In the genomic region with DNA sequence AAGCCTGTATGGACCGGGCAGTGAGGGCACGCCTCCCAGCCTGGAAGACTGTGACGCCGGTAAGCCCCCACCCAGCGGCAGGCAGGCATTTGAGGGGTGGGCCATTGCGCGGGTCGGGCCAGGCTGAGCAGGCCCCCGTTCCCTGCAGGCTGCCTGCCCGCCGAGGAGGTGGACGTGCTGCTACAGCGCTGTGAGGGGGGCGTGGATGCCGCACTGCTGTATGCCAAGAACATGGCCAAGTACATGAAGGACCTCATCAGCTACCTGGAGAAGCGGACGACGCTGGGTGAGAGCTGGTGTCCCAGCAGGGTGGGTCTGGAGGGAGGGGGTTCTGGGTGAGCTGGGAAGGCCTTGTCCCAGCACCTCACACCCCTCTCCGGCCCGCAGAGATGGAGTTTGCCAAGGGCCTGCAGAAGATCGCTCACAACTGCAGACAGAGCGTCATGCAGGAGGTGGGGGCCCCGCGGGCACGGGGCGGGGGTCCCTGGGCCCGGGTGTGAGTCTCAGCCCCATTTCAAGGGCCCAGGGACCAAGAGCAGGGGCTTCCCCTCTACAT, we compare ENCODE assay signal across 10 cellular contexts. TPM values are rescaled to one million over a fixed set of nuclear protein-coding genes. Genes with fewer than 3 reads are reported as not detected.
A peak's percentile ranks its signal among the peaks of the same experiment; 100 is the strongest.
DNase-seq lines count a peak whose midpoint lies in the region; ATAC-seq, FAIRE-seq and TF ChIP-seq lines count a peak whose summit lies in the region.
"Had no signal": no experiment of that assay in that cellular context is flagged by ENCODE, and none has a peak within 500 bp of the region (broad histone marks: within the 10 kb centered on the region; RNA-seq: fewer than 3 reads in every experiment).

No MANE protein-coding gene starts in this region.

- WGBS in SK-N-SH (ENCODE audit: low lambda C conversion rate): 86% methylated on average over 19 of the region's 27 CpGs
- WGBS in upper lobe of left lung, 2 donors: 70 to 82% methylated on average over 17 to 24 of the region's 27 CpGs

- peak overlapping the region in 2 of 3 donors; percentile 45 to 63 for H3K4me3 ChIP-seq in breast epithelium
- peak overlapping the region in 1 of 2 experiments; percentile 38; a peak in 2 of 4 replicates for H3K4me3 ChIP-seq in SK-N-SH (ENCODE audit: low read depth in 2 of 2, low read length in 1 of 2)
- peak overlapping the region in 3 of 4 donors; percentile 26 to 41 (median 39) for H3K4me3 ChIP-seq in upper lobe of left lung
- H3K4me3 ChIP-seq: hepatocyte, smooth muscle cell had no signal

- BruUV-seq in MCF 10A (replicated peaks; lab: Mats Ljungman, UMichigan): no TSS peak

- POLR2A ChIA-PET in MCF 10A (lab: Yijun Ruan, JAX) (interaction anchor here (0.6 to 4.2 kb wide), 10 partner anchors 9 to 441 kb away, joined by 3 to 20 read pairs (median 5); a partner anchor contains a TSS), SK-N-SH (lab: Yijun Ruan, JAX) (interaction anchor here (0.6 to 1.0 kb wide), 3 partner anchors 15 to 195 kb away, joined by 3 to 4 read pairs (median 3); a partner anchor contains a TSS)

- H3K9me3 ChIP-seq in breast epithelium: no peaks in the 10 kb centered on the region
- no peaks in the 10 kb centered on the region for H3K9me3 ChIP-seq in SK-N-SH
- no peaks in the 10 kb centered on the region for H3K9me3 ChIP-seq in upper lobe of left lung

- H3K9ac ChIP-seq in SK-N-SH: no peak overlapping the region

- TF ChIP-seq EP300 in SK-N-SH (IDR thresholded peaks at IDR 0.05; ENCODE audit: borderline replicate concordance in 1 of 2, low read depth in 1 of 2, low read length in 1 of 2) (no peak), upper lobe of left lung (IDR thresholded peaks at IDR 0.05) (no peak)

- H3K36me3 Mint-ChIP-seq in MCF 10A (ENCODE audit: insufficient read depth, unreplicated experiment): peaks cover under 1% of the 10 kb centered on the region

- ATAC-seq in esophagus mucosa: peak; percentile 2
- no peak for ATAC-seq in upper lobe of left lung (ENCODE audit: low FRiP score in 2 of 2)
- no peak for ATAC-seq in GM19324 (IDR thresholded peaks at IDR 0.05; ENCODE audit: low FRiP score, unreplicated experiment)

- H3K27me3 Mint-ChIP-seq in MCF 10A (ENCODE audit: insufficient read depth, unreplicated experiment): no peaks in the 10 kb centered on the region

- FAIRE-seq in GM12891 (lab: Jason Lieb, UNC): no peak

- no peak overlapping the region for H3K27ac Mint-ChIP-seq in MCF 10A (ENCODE audit: low read depth, unreplicated experiment)

- peaks cover 18% of the 10 kb centered on the region for H3F3A ChIP-seq in SK-N-SH (replicated peaks; ENCODE audit: insufficient read depth)

- no peak for TF ChIP-seq CTCF in breast epithelium (IDR thresholded peaks at IDR 0.05)
- no peak for TF ChIP-seq CTCF in MCF 10A (IDR thresholded peaks at IDR 0.05; ENCODE audit: unreplicated experiment)
- no peak for TF ChIP-seq CTCF in SK-N-SH (IDR thresholded peaks at IDR 0.05)
- TF ChIP-seq CTCF in upper lobe of left lung (IDR thresholded peaks at IDR 0.05): no peak

- H3K4me1 Mint-ChIP-seq in MCF 10A (ENCODE audit: insufficient read depth, unreplicated experiment): peaks cover 10% of the 10 kb centered on the region

- no peaks in the 10 kb centered on the region for H3K79me2 ChIP-seq in SK-N-SH (ENCODE audit: insufficient read depth)
- H3K79me2 ChIP-seq: hepatocyte had no signal

- CTCF ChIA-PET in MCF 10A (lab: Yijun Ruan, JAX) (interaction anchor here (1.4 to 1.5 kb wide), 2 partner anchors 9 to 16 kb away, joined by 4 to 6 read pairs; no protein-coding TSS in a partner anchor), SK-N-SH (lab: Yijun Ruan, JAX) (interaction anchor here (0.6 to 2.2 kb wide), 2 partner anchors 9 to 170 kb away, joined by 3 to 8 read pairs; no protein-coding TSS in a partner anchor)

- H3K4me3 Mint-ChIP-seq in MCF 10A (ENCODE audit: unreplicated experiment): no peak overlapping the region

- H4K20me1 ChIP-seq in SK-N-SH (ENCODE audit: insufficient read depth): no peaks in the 10 kb centered on the region

- TF ChIP-seq RAD21 in SK-N-SH (IDR thresholded peaks at IDR 0.05; ENCODE audit: low read length): no peak

- H3K27me3 ChIP-seq in breast epithelium (peaks cover 8 to 18% of the 10 kb centered on the region in 2 donors), SK-N-SH (ENCODE audit: insufficient read depth) (peaks cover 20% of the 10 kb centered on the region), upper lobe of left lung (peaks cover 0 to 6% (median 0%) of the 10 kb centered on the region in 4 donors)

- H3K9me2 ChIP-seq in SK-N-SH: no peaks in the 10 kb centered on the region

- H3K4me1 ChIP-seq in breast epithelium: no peaks in the 10 kb centered on the region
- peaks cover 0 to 5% of the 10 kb centered on the region in 2 experiments; a peak in 1 of 4 replicates for H3K4me1 ChIP-seq in SK-N-SH (ENCODE audit: control insufficient read depth in 1 of 2, insufficient read depth in 2 of 2, low read depth in 1 of 2, low read length in 1 of 2)
- peaks cover 55 to 87% (median 62%) of the 10 kb centered on the region in 4 donors for H3K4me1 ChIP-seq in upper lobe of left lung

- H2AFZ ChIP-seq in SK-N-SH (ENCODE audit: low read depth): no peak overlapping the region
- H2AFZ ChIP-seq: hepatocyte had no signal

- intact Hi-C loops in breast epithelium (cut with DNase I; ENCODE audit: low total_unique reads): no loop called here
- intact Hi-C loops in MCF 10A (cut with micrococcal nuclease): no loop called here

- peak overlapping the region; percentile 89; the same call in 1 of the 2 replicates for H3K4me2 ChIP-seq in SK-N-SH
- H3K4me2 ChIP-seq: hepatocyte, smooth muscle cell had no signal

- H3K9me3 Mint-ChIP-seq in MCF 10A (ENCODE audit: unreplicated experiment): no peaks in the 10 kb centered on the region

- DNase-seq in breast epithelium (ENCODE audit: low spot score in 2 of 2) (no peak), MCF 10A (ENCODE audit: unreplicated experiment) (no peak), SK-N-SH (no peak), upper lobe of left lung (no peak), GM12891 (ENCODE audit: insufficient read length, low spot score) (no peak), UCSD-AML1 (lab: John Stamatoyannopoulos, UW; ENCODE audit: unreplicated experiment) (no peak)

- no peaks in the 10 kb centered on the region for H3K36me3 ChIP-seq in breast epithelium
- no peaks in the 10 kb centered on the region for H3K36me3 ChIP-seq in SK-N-SH (replicated peaks in 1 of 2; ENCODE audit: control insufficient read depth in 1 of 2, insufficient read depth in 2 of 2, low read length in 1 of 2)
- peaks cover 0 to 36% (median 20%) of the 10 kb centered on the region in 4 donors for H3K36me3 ChIP-seq in upper lobe of left lung

- no peak overlapping the region for H3K27ac ChIP-seq in breast epithelium
- no peak overlapping the region; a peak in 1 of 4 replicates for H3K27ac ChIP-seq in SK-N-SH (ENCODE audit: low read depth in 2 of 2, low read length in 1 of 2)
- peak overlapping the region; percentile 40 to 80 (median 62) for H3K27ac ChIP-seq in upper lobe of left lung
- H3K27ac ChIP-seq: hepatocyte had no signal

- TF ChIP-seq POLR2A in breast epithelium (IDR thresholded peaks at IDR 0.05): no peak
- TF ChIP-seq POLR2A in upper lobe of left lung (IDR thresholded peaks at IDR 0.05): no peak
- TF ChIP-seq POLR2A in GM12891 (IDR thresholded peaks at IDR 0.05; ENCODE audit: low read depth, low read length): no peak

TF ChIP-seq in GM12891, 5 proteins besides CTCF, POLR2A, EP300 and RAD21:
- TF ChIP-seq POU2F2 (IDR thresholded peaks at IDR 0.05; ENCODE audit: low read depth, low read length) (no peak), POLR2AphosphoS5 (IDR thresholded peaks at IDR 0.05; ENCODE audit: low read depth, low read length) (no peak), PAX5 (IDR thresholded peaks at IDR 0.05; ENCODE audit: insufficient read depth, low read length, severe bottlenecking) (no peak), TAF1 (IDR thresholded peaks at IDR 0.05; ENCODE audit: low read depth, low read length) (no peak), SPI1 (IDR thresholded peaks at IDR 0.05; ENCODE audit: low read depth, low read length) (no peak)

RNA-seq across cellular contexts. Expression of a gene that starts 7.1 kb away (rescaled TPM):
- 10 to 100 TPM; 18.7 to 43.2 (median 23.9) TPM for total RNA-seq in breast epithelium
- total RNA-seq in MCF 10A (2022): 11.9 and 15.3 TPM in 2 replicates
- 2.8 and 4.2 TPM in 2 replicates for polyA plus RNA-seq in SK-N-SH (2012; rRNA removed)
- polyA plus RNA-seq in SK-N-SH (2012; cell fraction: cytosol; rRNA removed): 1.7 and 2.5 TPM in 2 replicates
- polyA plus RNA-seq in SK-N-SH (2012; cell fraction: nucleus; rRNA removed): 5.9 and 9.7 TPM in 2 replicates
- total RNA-seq in esophagus mucosa: 5.1 TPM
- total RNA-seq in upper lobe of left lung: 100 to 1,000 TPM in 4 of 6 donors, 10 to 100 TPM in 2; 91.6 to 332 (median 123) TPM
- 71.9 TPM for polyA plus RNA-seq in GM12891 (2012; ENCODE audit: low read depth, missing spikeins)

RNA-seq across cellular contexts. Expression of a gene that starts 21.1 kb away (rescaled TPM):
- total RNA-seq in breast epithelium (100 to 1,000 TPM in 1 of 3 donors, 10 to 100 TPM in 2; 65.9 to 175 (median 89.1) TPM), MCF 10A (2022) (184 and 201 TPM in 2 replicates), esophagus mucosa (139 TPM), upper lobe of left lung (100 to 1,000 TPM in 4 of 6 donors, 10 to 100 TPM in 2; 50.0 to 176 (median 103) TPM)
- 238 and 283 TPM in 2 replicates for polyA plus RNA-seq in SK-N-SH (2012; rRNA removed)
- polyA plus RNA-seq in SK-N-SH (2012; cell fraction: cytosol; rRNA removed): 143 and 208 TPM in 2 replicates
- polyA plus RNA-seq in SK-N-SH (2012; cell fraction: nucleus; rRNA removed): 134 and 138 TPM in 2 replicates
- 196 TPM for polyA plus RNA-seq in GM12891 (2012; ENCODE audit: low read depth, missing spikeins)

RNA-seq across cellular contexts. Expression of a gene that starts 29.8 kb away (rescaled TPM):
- 1,000 to 10,000 TPM in 1 of 3 donors, 100 to 1,000 TPM in 2; 357 to 1,796 (median 492) TPM for total RNA-seq in breast epithelium
- total RNA-seq in MCF 10A (2022): 179 and 191 TPM in 2 replicates
- polyA plus RNA-seq in SK-N-SH (2012; rRNA removed): 566 and 925 TPM in 2 replicates
- 591 and 700 TPM in 2 replicates for polyA plus RNA-seq in SK-N-SH (2012; cell fraction: cytosol; rRNA removed)
- polyA plus RNA-seq in SK-N-SH (2012; cell fraction: nucleus; rRNA removed): 511 and 671 TPM in 2 replicates
- 138 TPM for total RNA-seq in esophagus mucosa
- total RNA-seq in upper lobe of left lung: 100 to 1,000 TPM; 370 to 717 (median 484) TPM
- 472 TPM for polyA plus RNA-seq in GM12891 (2012; ENCODE audit: low read depth, missing spikeins)

RNA-seq across cellular contexts. Expression of a gene that starts 34.1 kb away (rescaled TPM):
- total RNA-seq in breast epithelium (10 to 100 TPM in 2 of 3 donors, 1 to 10 TPM in 1; 8.0 to 31.8 (median 26.5) TPM), MCF 10A (2022) (10.3 and 18.2 TPM in 2 replicates), esophagus mucosa (24.8 TPM), upper lobe of left lung (100 to 1,000 TPM in 2 of 6 donors, 10 to 100 TPM in 4; 34.1 to 224 (median 58.2) TPM)
- polyA plus RNA-seq in SK-N-SH (2012; rRNA removed): 7.8 and 8.3 TPM in 2 replicates
- polyA plus RNA-seq in SK-N-SH (2012; cell fraction: cytosol; rRNA removed): 3.1 and 3.9 TPM in 2 replicates
- 53.6 and 91.8 TPM in 2 replicates for polyA plus RNA-seq in SK-N-SH (2012; cell fraction: nucleus; rRNA removed)
- 13.2 TPM for polyA plus RNA-seq in GM12891 (2012; ENCODE audit: low read depth, missing spikeins)

RNA-seq across cellular contexts. Expression of a gene that starts 47.6 kb away (rescaled TPM):
- total RNA-seq in breast epithelium: 10 to 100 TPM; 70.4 to 74.1 (median 70.7) TPM
- 112 and 166 TPM in 2 replicates for total RNA-seq in MCF 10A (2022)
- 152 and 279 TPM in 2 replicates for polyA plus RNA-seq in SK-N-SH (2012; rRNA removed)
- polyA plus RNA-seq in SK-N-SH (2012; cell fraction: cytosol; rRNA removed): 125 and 167 TPM in 2 replicates
- 199 and 204 TPM in 2 replicates for polyA plus RNA-seq in SK-N-SH (2012; cell fraction: nucleus; rRNA removed)
- 183 TPM for total RNA-seq in esophagus mucosa
- 100 to 1,000 TPM in 5 of 6 donors, 10 to 100 TPM in 1; 98.1 to 262 (median 164) TPM for total RNA-seq in upper lobe of left lung
- 101 TPM for polyA plus RNA-seq in GM12891 (2012; ENCODE audit: low read depth, missing spikeins)

Comparison
In these comparisons a context has a peak if more than half of its experiments do, and no peak if none do; other contexts are left out.
1. H3K27ac ChIP-seq: peak in upper lobe of left lung (4 of 4); none in breast epithelium (0 of 2) and SK-N-SH (0 of 2).